Comparison of ENCODE assay signal across 9 cellular contexts in genomic region chr2:101733257-101733993, GRCh38. TPM values are rescaled to one million over a fixed set of nuclear protein-coding genes. Genes with fewer than 3 reads are reported as not detected.
DNase-seq lines count a peak whose midpoint lies in the region; ATAC-seq, FAIRE-seq and TF ChIP-seq lines count a peak whose summit lies in the region.
"Had no signal": no experiment of that assay in that cellular context is flagged by ENCODE, and none has a peak within 500 bp of the region (broad histone marks: within the 10 kb centered on the region; RNA-seq: fewer than 3 reads in every experiment).

No MANE protein-coding gene starts in this region.

- peak overlapping the region; percentile 8 for H3K4me2 ChIP-seq in keratinocyte (ENCODE audit: control insufficient read depth, extremely low read depth, insufficient read depth, low read depth, low read length)

- no peak for DNase-seq in activated T-cell treated with anti-CD3 and anti-CD28 coated beads, Interleukin-2, amount 50 U/mL, for 24 hours
- no peak for DNase-seq in activated T-cell treated with anti-CD3 and anti-CD28 coated beads, Interleukin-2, amount 50 U/mL, for 4 hours
- DNase-seq in activated CD8-positive, alpha-beta T cell treated with anti-CD3 and anti-CD28 coated beads, Interleukin-2, amount 10 ng/mL, durations not matched to agents 7 days and 5 days, result no peak
- DNase-seq in keratinocyte (ENCODE audit: low read depth, low spot score), result no peak
- DNase-seq in stimulated activated naive CD8-positive, alpha-beta T cell treated with anti-CD3 and anti-CD28 coated beads, Interleukin-15, amount 100 ng/mL, for 72 hours, result no peak
- DNase-seq in LoVo (ENCODE audit: low spot score), result no peak
- DNase-seq in effector CD8-positive, alpha-beta T cell (lab: John Stamatoyannopoulos, UW), result no peak
- DNase-seq in NCI-H2227 treated with DMSO at 0.1 percent for 48 hours (lab: John Stamatoyannopoulos, UW), result no peak

- POLR2A ChIA-PET in activated CD8-positive, alpha-beta T cell treated with anti-CD3 and anti-CD28 coated beads, Interleukin-2, amount 10 ng/mL, durations not matched to agents 7 days and 5 days (lab: Charles Lee), result interaction anchor here (0.9 to 1.9 kb wide), 2 partner anchors 29 to 37 kb away, joined by 3 to 5 read pairs; no protein-coding TSS in a partner anchor

- no peak for ATAC-seq in activated T-cell treated with anti-CD3 and anti-CD28 coated beads, Interleukin-2, amount 50 U/mL, for 4 hours
- no peak for ATAC-seq in activated CD8-positive, alpha-beta T cell treated with anti-CD3 and anti-CD28 coated beads, Interleukin-2, amount 10 ng/mL, durations not matched to agents 7 days and 5 days
- no peak for ATAC-seq in stimulated activated naive CD8-positive, alpha-beta T cell treated with anti-CD3 and anti-CD28 coated beads, Interleukin-15, amount 100 ng/mL, for 72 hours

- no peaks in the 10 kb centered on the region for H3K9me3 ChIP-seq in keratinocyte (ENCODE audit: control insufficient read depth, low read depth, low read length)
- H3K9me3 ChIP-seq: vagina had no signal

- no peaks in the 10 kb centered on the region for H3K27me3 Mint-ChIP-seq in activated T-cell treated with anti-CD3 and anti-CD28 coated beads, Interleukin-2, amount 50 U/mL, for 24 hours
- H3K27me3 Mint-ChIP-seq in activated T-cell treated with anti-CD3 and anti-CD28 coated beads, Interleukin-2, amount 50 U/mL, for 4 hours (ENCODE audit: low read depth), result no peaks in the 10 kb centered on the region
- H3K27me3 Mint-ChIP-seq in activated CD8-positive, alpha-beta T cell treated with anti-CD3 and anti-CD28 coated beads, Interleukin-2, amount 10 ng/mL, durations not matched to agents 7 days and 5 days (ENCODE audit: low read depth), result no peaks in the 10 kb centered on the region
- H3K27me3 Mint-ChIP-seq in stimulated activated naive CD8-positive, alpha-beta T cell treated with anti-CD3 and anti-CD28 coated beads, Interleukin-15, amount 100 ng/mL, for 72 hours, result no peaks in the 10 kb centered on the region

- no peaks in the 10 kb centered on the region for H3K9me3 Mint-ChIP-seq in activated T-cell treated with anti-CD3 and anti-CD28 coated beads, Interleukin-2, amount 50 U/mL, for 24 hours
- H3K9me3 Mint-ChIP-seq in activated T-cell treated with anti-CD3 and anti-CD28 coated beads, Interleukin-2, amount 50 U/mL, for 4 hours, result no peaks in the 10 kb centered on the region
- H3K9me3 Mint-ChIP-seq in activated CD8-positive, alpha-beta T cell treated with anti-CD3 and anti-CD28 coated beads, Interleukin-2, amount 10 ng/mL, durations not matched to agents 7 days and 5 days (ENCODE audit: insufficient read depth), result no peaks in the 10 kb centered on the region
- no peaks in the 10 kb centered on the region for H3K9me3 Mint-ChIP-seq in stimulated activated naive CD8-positive, alpha-beta T cell treated with anti-CD3 and anti-CD28 coated beads, Interleukin-15, amount 100 ng/mL, for 72 hours

- H3K36me3 Mint-ChIP-seq in activated T-cell treated with anti-CD3 and anti-CD28 coated beads, Interleukin-2, amount 50 U/mL, for 24 hours (ENCODE audit: low read depth), result no peaks in the 10 kb centered on the region
- H3K36me3 Mint-ChIP-seq in activated T-cell treated with anti-CD3 and anti-CD28 coated beads, Interleukin-2, amount 50 U/mL, for 4 hours (ENCODE audit: insufficient read depth), result no peaks in the 10 kb centered on the region
- H3K36me3 Mint-ChIP-seq in activated CD8-positive, alpha-beta T cell treated with anti-CD3 and anti-CD28 coated beads, Interleukin-2, amount 10 ng/mL, durations not matched to agents 7 days and 5 days (ENCODE audit: low read depth), result peaks cover 7% of the 10 kb centered on the region

- no peaks in the 10 kb centered on the region for H3K27me3 ChIP-seq in keratinocyte (ENCODE audit: control insufficient read depth, extremely low read depth, insufficient read depth, low read length)
- H3K27me3 ChIP-seq: vagina had no signal

- peaks cover 9% of the 10 kb centered on the region for H3K9me1 ChIP-seq in keratinocyte (ENCODE audit: control insufficient read depth, extremely low read depth, insufficient read depth, low read length)

- dilution Hi-C loops in keratinocyte (cut with MboI; ENCODE audit: extremely low pct_ligation_motif_present, low sequenced_read_pairs), result no loop called here

- peak overlapping the region; percentile 86 for H3K27ac Mint-ChIP-seq in activated T-cell treated with anti-CD3 and anti-CD28 coated beads, Interleukin-2, amount 50 U/mL, for 24 hours
- H3K27ac Mint-ChIP-seq in activated CD8-positive, alpha-beta T cell treated with anti-CD3 and anti-CD28 coated beads, Interleukin-2, amount 10 ng/mL, durations not matched to agents 7 days and 5 days, result peak overlapping the region; percentile 7
- H3K27ac Mint-ChIP-seq in stimulated activated naive CD8-positive, alpha-beta T cell treated with anti-CD3 and anti-CD28 coated beads, Interleukin-15, amount 100 ng/mL, for 72 hours, result peak overlapping the region in 1 of 2 donors; percentile 15

- H3K9ac ChIP-seq in keratinocyte (ENCODE audit: control insufficient read depth, extremely low read depth, insufficient read depth, low read length), result no peak overlapping the region

- TF ChIP-seq CTCF in keratinocyte (optimal IDR thresholded peaks at IDR 0.05 in 1 of 3, IDR thresholded peaks at IDR 0.05 in 1 of 3, conservative IDR thresholded peaks at IDR 0.05 in 1 of 3; ENCODE audit: extremely low read depth in 1 of 3, insufficient read depth in 2 of 3, low read length in 3 of 3), result no peak

- CTCF ChIA-PET in activated CD8-positive, alpha-beta T cell treated with anti-CD3 and anti-CD28 coated beads, Interleukin-2, amount 10 ng/mL, durations not matched to agents 7 days and 5 days (lab: Charles Lee), result interaction anchor here (0.7 to 1.4 kb wide), 2 partner anchors 19 to 97 kb away, joined by 3 read pairs; no protein-coding TSS in a partner anchor

- no peak overlapping the region for H3K4me3 ChIP-seq in keratinocyte (ENCODE audit: control insufficient read depth in 2 of 3, extremely low read depth in 1 of 3, insufficient read depth in 2 of 3, low read depth in 1 of 3, low read length in 3 of 3)
- H3K4me3 ChIP-seq: vagina had no signal

- H3K27ac ChIP-seq in keratinocyte (ENCODE audit: control insufficient read depth, insufficient read depth, low read length), result peak overlapping the region; percentile 12
- H3K27ac ChIP-seq: vagina had no signal

- H3K36me3 ChIP-seq in keratinocyte (ENCODE audit: control insufficient read depth in 2 of 2, extremely low read depth in 1 of 2, insufficient read depth in 2 of 2, low read length in 2 of 2), result peaks cover 0 to 4% of the 10 kb centered on the region in 2 experiments
- H3K36me3 ChIP-seq: vagina had no signal

- peaks cover 92% of the 10 kb centered on the region for H3K4me1 Mint-ChIP-seq in activated T-cell treated with anti-CD3 and anti-CD28 coated beads, Interleukin-2, amount 50 U/mL, for 24 hours (ENCODE audit: low read depth)
- peaks cover 86% of the 10 kb centered on the region for H3K4me1 Mint-ChIP-seq in activated T-cell treated with anti-CD3 and anti-CD28 coated beads, Interleukin-2, amount 50 U/mL, for 4 hours (ENCODE audit: low read depth)
- peaks cover 66% of the 10 kb centered on the region for H3K4me1 Mint-ChIP-seq in activated CD8-positive, alpha-beta T cell treated with anti-CD3 and anti-CD28 coated beads, Interleukin-2, amount 10 ng/mL, durations not matched to agents 7 days and 5 days (ENCODE audit: low read depth)
- peaks cover 90% of the 10 kb centered on the region for H3K4me1 Mint-ChIP-seq in stimulated activated naive CD8-positive, alpha-beta T cell treated with anti-CD3 and anti-CD28 coated beads, Interleukin-15, amount 100 ng/mL, for 72 hours

- H3K79me2 ChIP-seq in keratinocyte (ENCODE audit: control insufficient read depth, insufficient read depth, low read length), result peaks cover 87% of the 10 kb centered on the region

- no peak overlapping the region for H3K4me3 Mint-ChIP-seq in activated T-cell treated with anti-CD3 and anti-CD28 coated beads, Interleukin-2, amount 50 U/mL, for 24 hours
- no peak overlapping the region for H3K4me3 Mint-ChIP-seq in activated T-cell treated with anti-CD3 and anti-CD28 coated beads, Interleukin-2, amount 50 U/mL, for 4 hours
- no peak overlapping the region for H3K4me3 Mint-ChIP-seq in activated CD8-positive, alpha-beta T cell treated with anti-CD3 and anti-CD28 coated beads, Interleukin-2, amount 10 ng/mL, durations not matched to agents 7 days and 5 days
- H3K4me3 Mint-ChIP-seq in stimulated activated naive CD8-positive, alpha-beta T cell treated with anti-CD3 and anti-CD28 coated beads, Interleukin-15, amount 100 ng/mL, for 72 hours, result peak overlapping the region; percentile 34 to 46

- no peak overlapping the region for H2AFZ ChIP-seq in keratinocyte (ENCODE audit: control insufficient read depth, low read length)

- H4K20me1 ChIP-seq in keratinocyte (ENCODE audit: control insufficient read depth, extremely low read depth, insufficient read depth, low read length), result peaks cover 12% of the 10 kb centered on the region

- H3K4me1 ChIP-seq in keratinocyte (ENCODE audit: control insufficient read depth, extremely low read depth, insufficient read depth, low read length), result peaks cover 52% of the 10 kb centered on the region

- no peak for FAIRE-seq in keratinocyte (lab: Jason Lieb, UNC)

RNA-seq across cellular contexts. Expression of gene MAP4K4, which starts 35.9 kb away (rescaled TPM):
- 10 to 100 TPM; 30.7 to 36.9 (median 34.7) TPM for total RNA-seq in activated T-cell treated with anti-CD3 and anti-CD28 coated beads, Interleukin-2, amount 50 U/mL, for 4 hours
- 10 to 100 TPM; 90.2 to 92.2 TPM for total RNA-seq in activated CD8-positive, alpha-beta T cell treated with anti-CD3 and anti-CD28 coated beads, Interleukin-2, amount 10 ng/mL, durations not matched to agents 7 days and 5 days
- polyA plus RNA-seq in keratinocyte, result 46.6 to 99.0 TPM (median 84.1 TPM) in 3 replicates
- polyA plus RNA-seq in keratinocyte (2011; ENCODE audit: low read depth), result 57.9 TPM
- 69.4 and 77.1 TPM in 2 replicates for polyA plus RNA-seq in keratinocyte (2011; cell fraction: cytosol; rRNA removed)
- polyA plus RNA-seq in keratinocyte (2011; cell fraction: nucleus; rRNA removed), result 90.2 and 109 TPM in 2 replicates
- 45.2 and 134 TPM in 2 replicates for polyA plus RNA-seq in keratinocyte (2012; ENCODE audit: low replicate concordance)
- polyA minus RNA-seq in keratinocyte, result 79.8 to 148 TPM (median 96.9 TPM) in 3 replicates
- 46.4 TPM for polyA minus RNA-seq in keratinocyte (2011; cell fraction: cytosol; rRNA and poly(A)+ RNA removed)
- 106 and 199 TPM in 2 replicates for polyA minus RNA-seq in keratinocyte (2011; cell fraction: nucleus; rRNA and poly(A)+ RNA removed)

Comparison
In these comparisons a context has a peak if more than half of its experiments do, and no peak if none do; other contexts are left out.
1. H3K4me3 Mint-ChIP-seq: peak in stimulated activated naive CD8-positive, alpha-beta T cell treated with anti-CD3 and anti-CD28 coated beads, Interleukin-15, amount 100 ng/mL, for 72 hours (2 of 2); none in activated T-cell treated with anti-CD3 and anti-CD28 coated beads, Interleukin-2, amount 50 U/mL, for 24 hours (single experiment), activated T-cell treated with anti-CD3 and anti-CD28 coated beads, Interleukin-2, amount 50 U/mL, for 4 hours (single experiment) and activated CD8-positive, alpha-beta T cell treated with anti-CD3 and anti-CD28 coated beads, Interleukin-2, amount 10 ng/mL, durations not matched to agents 7 days and 5 days (single experiment).